Comparison of ENCODE assay signal across 1 cellular context in genomic region chr3:197663367-197664140, GRCh38.
TF ChIP-seq lines count a peak whose summit lies in the region.

No MANE protein-coding gene starts in this region.

TF ChIP-seq in HEK293, 187 proteins besides CTCF, POLR2A, EP300 and RAD21 (continued from another document):
- TF ChIP-seq, protein P1, sequence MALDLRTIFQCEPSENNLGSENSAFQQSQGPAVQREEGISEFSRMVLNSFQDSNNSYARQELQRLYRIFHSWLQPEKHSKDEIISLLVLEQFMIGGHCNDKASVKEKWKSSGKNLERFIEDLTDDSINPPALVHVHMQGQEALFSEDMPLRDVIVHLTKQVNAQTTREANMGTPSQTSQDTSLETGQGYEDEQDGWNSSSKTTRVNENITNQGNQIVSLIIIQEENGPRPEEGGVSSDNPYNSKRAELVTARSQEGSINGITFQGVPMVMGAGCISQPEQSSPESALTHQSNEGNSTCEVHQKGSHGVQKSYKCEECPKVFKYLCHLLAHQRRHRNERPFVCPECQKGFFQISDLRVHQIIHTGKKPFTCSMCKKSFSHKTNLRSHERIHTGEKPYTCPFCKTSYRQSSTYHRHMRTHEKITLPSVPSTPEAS (tag by site-specific recombination; IDR thresholded peaks at IDR 0.05) = peak; percentile 96
